Comparison of ENCODE assay signal across 9 cellular contexts in genomic region chr11:6568191-6568918, GRCh38. TPM values are rescaled to one million over a fixed set of nuclear protein-coding genes. Genes with fewer than 3 reads are reported as not detected.
DNase-seq lines count a peak whose midpoint lies in the region; ATAC-seq and TF ChIP-seq lines count a peak whose summit lies in the region.
"Had no signal": no experiment of that assay in that cellular context is flagged by ENCODE, and none has a peak within 500 bp of the region (broad histone marks: within the 10 kb centered on the region; RNA-seq: fewer than 3 reads in every experiment).

No MANE protein-coding gene starts in this region.

- H3K9me3 Mint-ChIP-seq in brain = peaks cover 0 to 3% (median 0%) of the 10 kb centered on the region in 5 experiments

- peak overlapping the region in 2 of 5 experiments; percentile 10 to 50 for H3K4me3 Mint-ChIP-seq in brain

- no peaks in the 10 kb centered on the region for H3K27me3 ChIP-seq in spleen (replicated peaks in 1 of 7)

- peaks cover 0 to 18% (median 8%) of the 10 kb centered on the region in 6 donors for H3K4me1 ChIP-seq in spleen

- no peaks in the 10 kb centered on the region for H3K27me3 Mint-ChIP-seq in brain

- H3K9me3 ChIP-seq in spleen = no peaks in the 10 kb centered on the region
- H3K9me3 ChIP-seq: neutrophil had no signal

- TF ChIP-seq POLR2A in spleen (IDR thresholded peaks at IDR 0.05) = no peak

- H3K27ac ChIP-seq in spleen = no peak overlapping the region
- H3K27ac ChIP-seq: neutrophil had no signal

- no peak overlapping the region for H3K4me3 ChIP-seq in spleen

- 52 to 73% (median 71%) methylated on average over 4 of the region's 4 CpGs for WGBS in spleen, 5 donors

- intact Hi-C loops in spleen (cut with DNase I; ENCODE audit: low total_unique reads) = no loop called here

- DNase-seq in AG20443 (ENCODE audit: low spot score) (peak; percentile 49), HT1080 (ENCODE audit: low read depth) (peak; percentile 55), left kidney (ENCODE audit: low read depth, low spot score) (peak; percentile 60), spleen (no peak), cortex of kidney (lab: John Stamatoyannopoulos, UW) (no peak)

- H3K27ac Mint-ChIP-seq in brain = peak overlapping the region; percentile 50 to 87 (median 70)

- peaks cover 0 to 37% (median 0%) of the 10 kb centered on the region in 6 donors for H3K36me3 ChIP-seq in spleen
- H3K36me3 ChIP-seq: neutrophil had no signal

- TF ChIP-seq CTCF in brain (conservative IDR thresholded peaks at IDR 0.05) = no peak
- no peak for TF ChIP-seq CTCF in spleen (IDR thresholded peaks at IDR 0.05 in 8 of 11, conservative IDR thresholded peaks at IDR 0.05 in 3 of 11)

- H3K36me3 Mint-ChIP-seq in brain = peaks cover 28% of the 10 kb centered on the region

- no peak for ATAC-seq in HG03097 (IDR thresholded peaks at IDR 0.05; ENCODE audit: low FRiP score, unreplicated experiment)
- no peak for ATAC-seq in HG03108 (IDR thresholded peaks at IDR 0.05; ENCODE audit: unreplicated experiment)

- peaks cover 14% of the 10 kb centered on the region for H3K4me1 Mint-ChIP-seq in brain

RNA-seq across cellular contexts. Expression of gene RRP8, which starts 35.1 kb away (rescaled TPM):
- 40.8 and 44.9 TPM in 2 replicates for total RNA-seq in HT1080 (2014; rRNA removed; shearing (Covaris generic))
- polyA plus RNA-seq in HT1080 (2015; cell fraction: cytosol; rRNA removed) = 21.9 and 26.2 TPM in 2 replicates
- polyA plus RNA-seq in HT1080 (2015; cell fraction: nucleus; rRNA removed) = 28.6 and 31.0 TPM in 2 replicates
- polyA plus RNA-seq in brain (ENCODE audit: insufficient read depth, low read depth, low replicate concordance) = 12.9 TPM
- total RNA-seq in spleen = 10 to 100 TPM; 17.0 to 26.0 (median 22.7) TPM
- 10 to 100 TPM; 23.7 to 28.4 (median 26.5) TPM for polyA plus RNA-seq in spleen

RNA-seq across cellular contexts. Expression of gene ILK, which starts 35.2 kb away (rescaled TPM):
- 142 and 149 TPM in 2 replicates for total RNA-seq in HT1080 (2014; rRNA removed; shearing (Covaris generic))
- 127 and 130 TPM in 2 replicates for polyA plus RNA-seq in HT1080 (2015; cell fraction: cytosol; rRNA removed)
- 128 and 144 TPM in 2 replicates for polyA plus RNA-seq in HT1080 (2015; cell fraction: nucleus; rRNA removed)
- polyA plus RNA-seq in brain (ENCODE audit: insufficient read depth, low read depth, low replicate concordance) (91.0 TPM), spleen (100 to 1,000 TPM in 1 of 3 donors, 10 to 100 TPM in 2; 71.4 to 108 (median 76.5) TPM)
- total RNA-seq in spleen = 100 to 1,000 TPM; 122 to 194 (median 141) TPM

RNA-seq across cellular contexts. Expression of gene TAF10, which starts 43.7 kb away (rescaled TPM):
- total RNA-seq in HT1080 (2014; rRNA removed; shearing (Covaris generic)) = 228 and 254 TPM in 2 replicates
- polyA plus RNA-seq in HT1080 (2015; cell fraction: cytosol; rRNA removed) = 61.1 and 131 TPM in 2 replicates
- 43.4 and 62.8 TPM in 2 replicates for polyA plus RNA-seq in HT1080 (2015; cell fraction: nucleus; rRNA removed)
- polyA plus RNA-seq in brain (ENCODE audit: insufficient read depth, low read depth, low replicate concordance) (147 TPM), spleen (100 to 1,000 TPM; 103 to 151 (median 140) TPM)
- total RNA-seq in spleen = 100 to 1,000 TPM; 133 to 159 (median 148) TPM

RNA-seq across cellular contexts. Expression of gene TPP1, which starts 50.9 kb away (rescaled TPM):
- 10.7 and 31.2 TPM in 2 replicates for total RNA-seq in HT1080 (2014; rRNA removed; shearing (Covaris generic))
- polyA plus RNA-seq in HT1080 (2015; cell fraction: cytosol; rRNA removed) = 39.7 and 49.5 TPM in 2 replicates
- 143 and 180 TPM in 2 replicates for polyA plus RNA-seq in HT1080 (2015; cell fraction: nucleus; rRNA removed)
- polyA plus RNA-seq in brain (ENCODE audit: insufficient read depth, low read depth, low replicate concordance) = 123 TPM
- 100 to 1,000 TPM; 159 to 306 (median 232) TPM for total RNA-seq in spleen
- 10 to 100 TPM; 54.9 to 61.6 (median 60.6) TPM for polyA plus RNA-seq in spleen

Comparison
In these comparisons a context has a peak if more than half of its experiments do, and no peak if none do; other contexts are left out.
1. DNase-seq: peak in AG20443 (single experiment), HT1080 (single experiment) and left kidney (single experiment); none in spleen (single experiment) and cortex of kidney (single experiment).